1 cellular context compared by ENCODE assay signal in genomic region chr5:138542120-138542955, GRCh38.
TF ChIP-seq lines count a peak whose summit lies in the region.

No MANE protein-coding gene starts in this region.

TF ChIP-seq in HEK293, 187 proteins besides CTCF, POLR2A, EP300 and RAD21 (continued from another document):
- no peak for TF ChIP-seq ZNF148 (tag by site-specific recombination; IDR thresholded peaks at IDR 0.05; ENCODE audit: borderline replicate concordance)
- TF ChIP-seq OSR2 (tag by site-specific recombination; IDR thresholded peaks at IDR 0.05) = no peak
- TF ChIP-seq TCF7L2 (IDR thresholded peaks at IDR 0.05; ENCODE audit: borderline replicate concordance, low read depth, low read length) = no peak
- TF ChIP-seq ZEB2 (tag by site-specific recombination; IDR thresholded peaks at IDR 0.05) = no peak
- TF ChIP-seq ZBTB7A (tag by site-specific recombination; IDR thresholded peaks at IDR 0.05; ENCODE audit: low read depth) = 0 out of 2 replicates have a peak, but pooled peaks have one; percentile 48
- 0 out of 2 replicates have a peak, but pooled peaks have one; percentile 10 for TF ChIP-seq IKZF3 (tag by site-specific recombination; IDR thresholded peaks at IDR 0.05)
- TF ChIP-seq ZNF24 (tag by site-specific recombination; IDR thresholded peaks at IDR 0.05) = no peak
- TF ChIP-seq ZNF555 (tag by site-specific recombination; conservative IDR thresholded peaks at IDR 0.05) = no peak
- no peak for TF ChIP-seq ZFP3 (tag by site-specific recombination; IDR thresholded peaks at IDR 0.05; ENCODE audit: low read depth)
- 0 out of 2 replicates have a peak, but pooled peaks have one; percentile 17 for TF ChIP-seq ZNF785 (tag by site-specific recombination; IDR thresholded peaks at IDR 0.05)
- TF ChIP-seq YY1 (tag by site-specific recombination; IDR thresholded peaks at IDR 0.05) = peak; percentile 91; the same call in 1 of the 2 replicates
- TF ChIP-seq SALL2 (tag by site-specific recombination; IDR thresholded peaks at IDR 0.05; ENCODE audit: borderline replicate concordance) = no peak
- no peak for TF ChIP-seq ZNF416 (tag by site-specific recombination; IDR thresholded peaks at IDR 0.05)
- no peak for TF ChIP-seq ZNF423 (tag by site-specific recombination; IDR thresholded peaks at IDR 0.05)
- no peak for TF ChIP-seq GLI2 (tag by site-specific recombination; IDR thresholded peaks at IDR 0.05; ENCODE audit: borderline replicate concordance, low read depth)
- no peak for TF ChIP-seq ZNF704 (tag by site-specific recombination; IDR thresholded peaks at IDR 0.05)
- TF ChIP-seq HOXA7 (CRISPR knock-in tag; IDR thresholded peaks at IDR 0.05; ENCODE audit: borderline replicate concordance) = no peak
TF ChIP-seq in HEK293: peak in this region for 7.
